Comparison of ENCODE assay signal across 1 cellular context in genomic region chr19:18171605-18172327, GRCh38.
A peak's percentile ranks its signal among the peaks of the same experiment; 100 is the strongest.
TF ChIP-seq lines count a peak whose summit lies in the region.

No MANE protein-coding gene starts in this region.

TF ChIP-seq in A549, 52 proteins besides CTCF, POLR2A, EP300 and RAD21:
- TF ChIP-seq, protein P1, sequence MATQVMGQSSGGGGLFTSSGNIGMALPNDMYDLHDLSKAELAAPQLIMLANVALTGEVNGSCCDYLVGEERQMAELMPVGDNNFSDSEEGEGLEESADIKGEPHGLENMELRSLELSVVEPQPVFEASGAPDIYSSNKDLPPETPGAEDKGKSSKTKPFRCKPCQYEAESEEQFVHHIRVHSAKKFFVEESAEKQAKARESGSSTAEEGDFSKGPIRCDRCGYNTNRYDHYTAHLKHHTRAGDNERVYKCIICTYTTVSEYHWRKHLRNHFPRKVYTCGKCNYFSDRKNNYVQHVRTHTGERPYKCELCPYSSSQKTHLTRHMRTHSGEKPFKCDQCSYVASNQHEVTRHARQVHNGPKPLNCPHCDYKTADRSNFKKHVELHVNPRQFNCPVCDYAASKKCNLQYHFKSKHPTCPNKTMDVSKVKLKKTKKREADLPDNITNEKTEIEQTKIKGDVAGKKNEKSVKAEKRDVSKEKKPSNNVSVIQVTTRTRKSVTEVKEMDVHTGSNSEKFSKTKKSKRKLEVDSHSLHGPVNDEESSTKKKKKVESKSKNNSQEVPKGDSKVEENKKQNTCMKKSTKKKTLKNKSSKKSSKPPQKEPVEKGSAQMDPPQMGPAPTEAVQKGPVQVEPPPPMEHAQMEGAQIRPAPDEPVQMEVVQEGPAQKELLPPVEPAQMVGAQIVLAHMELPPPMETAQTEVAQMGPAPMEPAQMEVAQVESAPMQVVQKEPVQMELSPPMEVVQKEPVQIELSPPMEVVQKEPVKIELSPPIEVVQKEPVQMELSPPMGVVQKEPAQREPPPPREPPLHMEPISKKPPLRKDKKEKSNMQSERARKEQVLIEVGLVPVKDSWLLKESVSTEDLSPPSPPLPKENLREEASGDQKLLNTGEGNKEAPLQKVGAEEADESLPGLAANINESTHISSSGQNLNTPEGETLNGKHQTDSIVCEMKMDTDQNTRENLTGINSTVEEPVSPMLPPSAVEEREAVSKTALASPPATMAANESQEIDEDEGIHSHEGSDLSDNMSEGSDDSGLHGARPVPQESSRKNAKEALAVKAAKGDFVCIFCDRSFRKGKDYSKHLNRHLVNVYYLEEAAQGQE (IDR thresholded peaks at IDR 0.05) = no peak
- TF ChIP-seq ZFP36 (IDR thresholded peaks at IDR 0.05; ENCODE audit: borderline replicate concordance, partially characterized antibody) (peak; percentile 49), GATA3 (IDR thresholded peaks at IDR 0.05; ENCODE audit: borderline replicate concordance) (no peak), SREBF2 (IDR thresholded peaks at IDR 0.05) (no peak), TFCP2L1 (CRISPR knock-in tag; IDR thresholded peaks at IDR 0.05) (no peak), ELK1 (IDR thresholded peaks at IDR 0.05; ENCODE audit: low read depth, low read length) (no peak)
TF ChIP-seq in A549: peak in this region for 1.
